Comparison of ENCODE assay signal across 8 cellular contexts in the genomic region with DNA sequence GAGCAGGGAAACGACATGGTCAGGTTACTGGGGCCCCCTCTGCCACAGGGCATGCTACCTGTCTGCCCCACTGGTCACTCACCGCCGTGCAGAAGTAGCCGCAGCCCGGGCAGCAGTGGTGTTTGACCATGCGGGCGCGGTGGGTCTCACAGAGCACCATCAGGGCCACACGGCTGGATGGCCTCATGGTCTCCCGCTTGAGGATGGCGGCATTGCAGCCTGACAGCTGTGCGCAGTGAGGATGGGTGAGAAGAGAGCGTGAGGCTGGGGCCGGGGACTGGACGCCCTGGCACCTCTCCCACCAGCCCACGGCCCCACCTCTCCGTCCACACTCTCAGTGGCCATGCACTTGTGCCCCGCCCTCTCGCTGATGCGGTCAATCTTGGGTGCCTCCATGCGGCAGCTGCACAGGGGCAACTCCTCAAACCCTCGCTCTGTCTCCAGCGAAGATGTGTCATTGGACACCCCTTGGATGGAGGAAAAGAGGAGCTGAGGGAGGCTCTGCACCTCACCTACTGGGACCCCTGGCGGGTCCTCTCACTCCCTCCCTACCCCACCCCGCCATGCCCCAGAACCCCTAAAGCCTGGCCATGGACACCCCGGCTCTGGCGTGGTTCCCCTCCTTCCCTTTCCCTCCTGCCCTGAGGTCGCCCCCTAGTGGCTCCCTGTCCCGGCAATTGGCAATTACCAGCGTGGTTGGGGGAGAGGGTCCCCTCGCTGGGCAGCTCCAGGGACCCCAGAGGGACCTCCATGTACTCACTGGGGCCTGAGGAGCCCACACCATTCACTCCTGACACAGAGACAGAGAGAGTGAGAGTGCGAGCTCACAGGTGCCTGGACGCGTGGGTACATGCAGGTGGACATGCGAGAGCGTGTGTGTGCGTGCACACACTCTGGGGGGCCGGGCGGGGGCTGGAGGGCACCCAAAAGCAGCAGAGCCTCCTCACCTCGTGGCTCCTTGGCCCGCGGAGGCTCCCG. TPM values are rescaled to one million over a fixed set of nuclear protein-coding genes. Genes with fewer than 3 reads are reported as not detected.
DNase-seq lines count a peak whose midpoint lies in the region; ATAC-seq and TF ChIP-seq lines count a peak whose summit lies in the region.

No MANE protein-coding gene starts in this region.

- TF ChIP-seq CTCF in AG04450 (IDR thresholded peaks at IDR 0.05; ENCODE audit: low read depth, low read length) (peak; percentile 74), HL-60 (IDR thresholded peaks at IDR 0.05; ENCODE audit: insufficient read depth, low read length) (peak; percentile 63), fibroblast of villous mesenchyme (IDR thresholded peaks at IDR 0.05; ENCODE audit: insufficient read depth, low read depth, low read length) (peak; percentile 76)

- POLR2A ChIA-PET in AG04450 (lab: Yijun Ruan, JAX) = interaction anchor here (0.6 kb wide), 1 partner anchor 58 kb away, joined by 14 read pairs; no protein-coding TSS in a partner anchor

- ATAC-seq in HG02588 (IDR thresholded peaks at IDR 0.05; ENCODE audit: unreplicated experiment) (no peak), GM21619 (IDR thresholded peaks at IDR 0.05; ENCODE audit: unreplicated experiment) (no peak)

- no peaks in the 10 kb centered on the region; the same call in 1 of the 2 replicates for H3K9me3 ChIP-seq in AG04450 (ENCODE audit: control insufficient read depth, insufficient read depth, low read length)

- CTCF ChIA-PET in AG04450 (lab: Charles Lee) = interaction anchor here (0.8 to 5.0 kb wide), 6 partner anchors 10 to 159 kb away, joined by 3 to 21 read pairs (median 7); partner anchors contain the start of genes NELFE and SKIC2

- no peak overlapping the region for H3K27ac ChIP-seq in AG04450 (ENCODE audit: low read depth, low read length)
- no peak overlapping the region for H3K27ac ChIP-seq in HL-60 (replicated peaks)

- H3K4me3 ChIP-seq in AG04450 (ENCODE audit: low read depth, low read length) = no peak overlapping the region
- H3K4me3 ChIP-seq in HL-60 (replicated peaks; ENCODE audit: insufficient read depth, low read length) = no peak overlapping the region
- no peak overlapping the region for H3K4me3 ChIP-seq in fibroblast of villous mesenchyme (ENCODE audit: low read depth, low read length)

- H3K27me3 ChIP-seq in AG04450 (ENCODE audit: control insufficient read depth, insufficient read depth, low read length) (no peaks in the 10 kb centered on the region), HL-60 (ENCODE audit: insufficient read depth, poor library complexity, severe bottlenecking) (no peaks in the 10 kb centered on the region)

- no peak for DNase-seq in AG04450 (ENCODE audit: low read depth, low spot score)
- DNase-seq in HL-60 (ENCODE audit: low read depth in 1 of 2, low spot score in 1 of 2) = peak in 1 of 2 experiments; percentile 28
- DNase-seq in activated T-cell treated with anti-CD3 and anti-CD28 coated beads for 1 hour (ENCODE audit: low read depth) = peak; percentile 60
- DNase-seq in fibroblast of villous mesenchyme (ENCODE audit: low read depth) = peak; percentile 17
- DNase-seq in stimulated activated CD4-positive, alpha-beta T cell treated with anti-CD3 and anti-CD28 coated beads, Interleukin-12 subunit alpha, Interleukin-12 subunit beta, amount 100 ng/mL, for 4 hours = peak; percentile 63
- DNase-seq in NCI-H510A (lab: John Stamatoyannopoulos, UW) = no peak

RNA-seq across cellular contexts. Expression of gene EHMT2, which starts 8.9 kb away (rescaled TPM):
- 23.8 and 28.5 TPM in 2 replicates for polyA plus RNA-seq in AG04450 (2011; rRNA removed)
- 56.6 and 68.6 TPM in 2 replicates for polyA minus RNA-seq in AG04450 (2011; rRNA and poly(A)+ RNA removed)
- total RNA-seq in fibroblast of villous mesenchyme = 38.0 and 42.7 TPM in 2 replicates

RNA-seq across cellular contexts. Expression of gene SLC44A4, which starts 9.8 kb away (rescaled TPM):
- 0.04 and 0.12 TPM in 2 replicates for polyA plus RNA-seq in AG04450 (2011; rRNA removed)
- 0.09 and 0.26 TPM in 2 replicates for polyA minus RNA-seq in AG04450 (2011; rRNA and poly(A)+ RNA removed)
- total RNA-seq in fibroblast of villous mesenchyme = not detected in 2 replicates

RNA-seq across cellular contexts. Expression of gene ZBTB12, which starts 13.3 kb away (rescaled TPM):
- 2.4 and 4.3 TPM in 2 replicates for polyA plus RNA-seq in AG04450 (2011; rRNA removed)
- 4.8 and 5.7 TPM in 2 replicates for polyA minus RNA-seq in AG04450 (2011; rRNA and poly(A)+ RNA removed)
- total RNA-seq in fibroblast of villous mesenchyme = 1.9 and 3.0 TPM in 2 replicates

RNA-seq across cellular contexts. Expression of gene NEU1, which starts 25.9 kb away (rescaled TPM):
- 39.0 and 49.4 TPM in 2 replicates for polyA plus RNA-seq in AG04450 (2011; rRNA removed)
- polyA minus RNA-seq in AG04450 (2011; rRNA and poly(A)+ RNA removed) = 27.3 and 34.4 TPM in 2 replicates
- 70.8 and 77.6 TPM in 2 replicates for total RNA-seq in fibroblast of villous mesenchyme

RNA-seq across cellular contexts. Expression of gene C2, which starts 38.9 kb away (rescaled TPM):
- 1.5 and 1.9 TPM in 2 replicates for polyA plus RNA-seq in AG04450 (2011; rRNA removed)
- polyA minus RNA-seq in AG04450 (2011; rRNA and poly(A)+ RNA removed) = 1.3 TPM in 1 of 2 replicates, not detected in the other
- 1.3 and 2.3 TPM in 2 replicates for total RNA-seq in fibroblast of villous mesenchyme

Comparison
In these comparisons a context has a peak if more than half of its experiments do, and no peak if none do; other contexts are left out.
1. DNase-seq: peak in activated T-cell treated with anti-CD3 and anti-CD28 coated beads for 1 hour (single experiment), fibroblast of villous mesenchyme (single experiment) and stimulated activated CD4-positive, alpha-beta T cell treated with anti-CD3 and anti-CD28 coated beads, Interleukin-12 subunit alpha, Interleukin-12 subunit beta, amount 100 ng/mL, for 4 hours (single experiment); none in AG04450 (single experiment) and NCI-H510A (single experiment).
2. Peak in every context shown above with its lines, with median percentiles within 50 percentile points of each other: CTCF ChIP-seq.